8 cellular contexts compared by ENCODE assay signal in genomic region chr3:152574461-152575079, GRCh38.
DNase-seq lines count a peak whose midpoint lies in the region; ATAC-seq and TF ChIP-seq lines count a peak whose summit lies in the region.

No MANE protein-coding gene starts in this region.

- H3K36me3 ChIP-seq in CD8-positive, alpha-beta T cell (ENCODE audit: insufficient read depth, low read length) = no peaks in the 10 kb centered on the region

- no peak for ATAC-seq in CD8-positive, alpha-beta T cell
- ATAC-seq in GM19035 (IDR thresholded peaks at IDR 0.05; ENCODE audit: unreplicated experiment) = peak; percentile 85
- peak; percentile 84 for ATAC-seq in HG03460 (IDR thresholded peaks at IDR 0.05; ENCODE audit: unreplicated experiment)
- ATAC-seq in HG03457 (IDR thresholded peaks at IDR 0.05; ENCODE audit: unreplicated experiment) = no peak

- no peaks in the 10 kb centered on the region for H3K36me3 Mint-ChIP-seq in CD8-positive, alpha-beta T cell

- no peaks in the 10 kb centered on the region for H3K4me1 Mint-ChIP-seq in CD8-positive, alpha-beta T cell (ENCODE audit: low read depth)

- CTCF ChIA-PET in CD8-positive, alpha-beta T cell (lab: Charles Lee) = interaction anchor here (0.7 to 1.6 kb wide), 5 partner anchors 10 to 99 kb away, joined by 3 to 6 read pairs (median 3); no protein-coding TSS in a partner anchor

- H3K4me1 ChIP-seq in CD8-positive, alpha-beta T cell (ENCODE audit: insufficient read depth, low read length) = no peaks in the 10 kb centered on the region

- H3K4me3 ChIP-seq in CD8-positive, alpha-beta T cell (ENCODE audit: low read depth, low read length) = no peak overlapping the region

- no peak overlapping the region for H3K4me3 Mint-ChIP-seq in CD8-positive, alpha-beta T cell

- no peaks in the 10 kb centered on the region for H3K27me3 ChIP-seq in CD8-positive, alpha-beta T cell (ENCODE audit: insufficient read depth, low read length)

- intact Hi-C loops in CD8-positive, alpha-beta T cell (cut with DNase I, micrococcal nuclease) = loop anchor here in 1 of 2 experiments (1.0 kb wide), 1 partner anchor 1106 kb away; no protein-coding TSS in a partner anchor

- no peak overlapping the region for H3K27ac Mint-ChIP-seq in CD8-positive, alpha-beta T cell

- DNase-seq in CD8-positive, alpha-beta T cell = peak in 3 of 7 experiments; percentile 17 to 19 (median 18)
- DNase-seq in NOMO-1 treated with dmso at 0.1 percent for 144 hours (lab: John Stamatoyannopoulos, UW; ENCODE audit: unreplicated experiment) (peak; percentile 56), anterior cingulate cortex (lab: John Stamatoyannopoulos, UW) (peak in 34 of 58 donors; percentile 0 to 63 (median 20)), hippocampal formation (lab: John Stamatoyannopoulos, UW) (peak; percentile 20 to 84)
- DNase-seq in stimulated activated CD4-positive, alpha-beta T cell treated with anti-CD3 and anti-CD28 coated beads, Interleukin-15, amount 100 ng/mL, for 24 hours = peak; percentile 50

- TF ChIP-seq CTCF in CD8-positive, alpha-beta T cell (IDR thresholded peaks at IDR 0.05) = peak; percentile 43

- H3K9me3 Mint-ChIP-seq in CD8-positive, alpha-beta T cell = no peaks in the 10 kb centered on the region

- no peaks in the 10 kb centered on the region for H3K9me3 ChIP-seq in CD8-positive, alpha-beta T cell (ENCODE audit: low read length)

- no peak overlapping the region for H3K27ac ChIP-seq in CD8-positive, alpha-beta T cell (ENCODE audit: low read depth, low read length)

- POLR2A ChIA-PET in CD8-positive, alpha-beta T cell (lab: Charles Lee) = no interaction called here

- H3K27me3 Mint-ChIP-seq in CD8-positive, alpha-beta T cell (ENCODE audit: low read depth) = peaks cover 4% of the 10 kb centered on the region

Comparison
In these comparisons a context has a peak if more than half of its experiments do, and no peak if none do; other contexts are left out.
1. ATAC-seq: peak in GM19035 (single experiment) and HG03460 (single experiment); none in CD8-positive, alpha-beta T cell (single experiment) and HG03457 (single experiment).